25 cellular contexts compared by ENCODE assay signal in genomic region chrX:54435121-54435520, GRCh38. TPM values are rescaled to one million over a fixed set of nuclear protein-coding genes. Genes with fewer than 3 reads are reported as not detected.
A peak's percentile ranks its signal among the peaks of the same experiment; 100 is the strongest.
DNase-seq lines count a peak whose midpoint lies in the region; ATAC-seq, FAIRE-seq and TF ChIP-seq lines count a peak whose summit lies in the region.
"Had no signal": no experiment of that assay in that cellular context is flagged by ENCODE, and none has a peak within 500 bp of the region (broad histone marks: within the 10 kb centered on the region; RNA-seq: fewer than 3 reads in every experiment).

No MANE protein-coding gene starts in this region.

- in situ Hi-C loops in IMR-90 (cut with MboI; ENCODE audit: low sequenced_read_pairs) (loop anchor here (25.0 kb wide), 1 partner anchor 398 kb away; the partner anchor contains the start of gene PHF8), K562 (cut with MboI) (no loop called here), GM13977 (cut with MboI; ENCODE audit: low pct_unique_long_range_greater_than_20kb, low sequenced_read_pairs, unreplicated experiment) (no loop called here)

- H2BK120ac ChIP-seq in IMR-90 (ENCODE audit: low read depth, low read length): no peak overlapping the region

- FAIRE-seq in A549 (lab: Jason Lieb, UNC): no peak
- no peak for FAIRE-seq in K562 (lab: Jason Lieb, UNC)
- FAIRE-seq: D721Med, GM12878, GM18507, H54 had no signal

- H3K9ac ChIP-seq in IMR-90 (ENCODE audit: low read depth, low read length): no peak overlapping the region
- no peak overlapping the region for H3K9ac ChIP-seq in K562 (ENCODE audit: insufficient read depth in 1 of 2, low read depth in 2 of 2, low read length in 2 of 2)
- H3K9ac ChIP-seq: BLaER1 treated with 17β-estradiol and CSF1 and Interleukin-3, amounts not matched to agents 10 nM and 100 nM had no signal

- H3K4me3 Mint-ChIP-seq in nephron progenitor cell: no peak overlapping the region
- H3K4me3 Mint-ChIP-seq: CD14-positive monocyte; CD4-positive, alpha-beta T cell; HFFc6 had no signal

- H3K4ac ChIP-seq in IMR-90 (ENCODE audit: low read depth, low read length): no peak overlapping the region

- no peak overlapping the region for H4K91ac ChIP-seq in IMR-90 (ENCODE audit: insufficient read depth, low read depth, low read length)

- no peak for TF ChIP-seq EP300 in A549 (IDR thresholded peaks at IDR 0.05)
- no peak for TF ChIP-seq EP300 in K562 (IDR thresholded peaks at IDR 0.05; ENCODE audit: low read length)

- H3K4me1 ChIP-seq in A549 (no peaks in the 10 kb centered on the region), IMR-90 (ENCODE audit: control insufficient read depth, insufficient read depth, low read length) (no peaks in the 10 kb centered on the region), K562 (replicated peaks in 1 of 2; ENCODE audit: control insufficient read depth in 2 of 2, insufficient read depth in 2 of 2, low read length in 2 of 2) (no peaks in the 10 kb centered on the region; a peak in 2 of 5 replicates)
- H3K4me1 ChIP-seq: BE2C had no signal

- no peak overlapping the region for H3K56ac ChIP-seq in IMR-90 (ENCODE audit: extremely low read depth, insufficient read depth, low read length)

- no peak overlapping the region for H3K23ac ChIP-seq in IMR-90 (ENCODE audit: low read depth, low read length)

- H3K27me3 ChIP-seq in IMR-90 (ENCODE audit: control insufficient read depth, insufficient read depth, low read length): no peaks in the 10 kb centered on the region
- no peaks in the 10 kb centered on the region; a peak in 1 of 5 replicates for H3K27me3 ChIP-seq in K562 (ENCODE audit: control insufficient read depth in 2 of 2, insufficient read depth in 2 of 2, low read length in 2 of 2)
- H3K27me3 ChIP-seq: BE2C had no signal

- H4K5ac ChIP-seq in IMR-90 (ENCODE audit: low read depth, low read length): no peak overlapping the region

- H3K9me1 ChIP-seq in IMR-90 (ENCODE audit: insufficient read depth, low read length): no peaks in the 10 kb centered on the region
- H3K9me1 ChIP-seq in K562 (ENCODE audit: control insufficient read depth, insufficient read depth, low read length): no peaks in the 10 kb centered on the region

- H2AK5ac ChIP-seq in IMR-90 (ENCODE audit: low read depth, low read length): no peak overlapping the region

- no peak for TF ChIP-seq POLR2A in A549 (IDR thresholded peaks at IDR 0.05; ENCODE audit: low read length)
- TF ChIP-seq POLR2A in IMR-90 (IDR thresholded peaks at IDR 0.05; ENCODE audit: low read depth, low read length): no peak
- no peak for TF ChIP-seq POLR2A in K562 (conservative IDR thresholded peaks at IDR 0.05)

- H3K79me2 ChIP-seq in K562 (ENCODE audit: control insufficient read depth, insufficient read depth, low read length): peaks cover under 1% of the 10 kb centered on the region; the same call in 2 of the 3 replicates

- no peaks in the 10 kb centered on the region for H4K20me1 ChIP-seq in IMR-90 (ENCODE audit: insufficient read depth, low read length)
- no peaks in the 10 kb centered on the region for H4K20me1 ChIP-seq in K562 (replicated peaks; ENCODE audit: control insufficient read depth, insufficient read depth, low read length)
- H4K20me1 ChIP-seq: BLaER1 treated with 17β-estradiol and CSF1 and Interleukin-3, amounts not matched to agents 10 nM and 100 nM had no signal

- H3K18ac ChIP-seq in IMR-90 (ENCODE audit: low read depth, low read length): no peak overlapping the region

- H3K4me2 ChIP-seq in A549 (no peak overlapping the region), IMR-90 (ENCODE audit: low read depth, low read length) (no peak overlapping the region), K562 (ENCODE audit: insufficient read depth, low read length) (no peak overlapping the region)
- H3K4me2 ChIP-seq: BLaER1 treated with 17β-estradiol and CSF1 and Interleukin-3, amounts not matched to agents 10 nM and 100 nM had no signal

- no peak for TF ChIP-seq CTCF in A549 (IDR thresholded peaks at IDR 0.05)
- no peak for TF ChIP-seq CTCF in IMR-90 (conservative IDR thresholded peaks at IDR 0.05; ENCODE audit: low read depth, low read length)
- TF ChIP-seq CTCF in K562 (IDR thresholded peaks at IDR 0.05 in 2 of 3, conservative IDR thresholded peaks at IDR 0.05 in 1 of 3; ENCODE audit: insufficient read depth in 2 of 3, low read depth in 1 of 3, low read length in 3 of 3): no peak
- no peak for TF ChIP-seq CTCF in nephron progenitor cell (IDR thresholded peaks at IDR 0.05)
- TF ChIP-seq CTCF in GM13977 (IDR thresholded peaks at IDR 0.05; ENCODE audit: extremely low read depth, insufficient read depth, missing control alignments): no peak

- POLR2A ChIA-PET in A549 (lab: Yijun Ruan, JAX): no interaction called here
- POLR2A ChIA-PET in IMR-90 (lab: Charles Lee; ENCODE audit: unreplicated experiment): no interaction called here
- POLR2A ChIA-PET in K562 (lab: Yijun Ruan, JAX): no interaction called here

- intact Hi-C loops in IMR-90 (cut with micrococcal nuclease): no loop called here
- intact Hi-C loops in K562 (cut with micrococcal nuclease): no loop called here

- H4K8ac ChIP-seq in IMR-90 (ENCODE audit: low read depth in 2 of 2, low read length in 2 of 2): no peak overlapping the region

- H3K14ac ChIP-seq in IMR-90 (replicated peaks; ENCODE audit: low read depth, low read length): no peak overlapping the region

- no peak for TF ChIP-seq RAD21 in A549 (conservative IDR thresholded peaks at IDR 0.05 in 1 of 2, IDR thresholded peaks at IDR 0.05 in 1 of 2)
- TF ChIP-seq RAD21 in IMR-90 (IDR thresholded peaks at IDR 0.05; ENCODE audit: low read length): no peak
- TF ChIP-seq RAD21 in K562 (CRISPR knock-in tag; conservative IDR thresholded peaks at IDR 0.05 in 1 of 2, IDR thresholded peaks at IDR 0.05 in 1 of 2): no peak

- no peaks in the 10 kb centered on the region for H3K79me1 ChIP-seq in IMR-90 (ENCODE audit: low read depth in 1 of 2, low read length in 2 of 2)

- no peak overlapping the region for H2BK20ac ChIP-seq in IMR-90 (ENCODE audit: low read depth, low read length)

- H3K27ac ChIP-seq in A549: no peak overlapping the region
- no peak overlapping the region for H3K27ac ChIP-seq in IMR-90 (ENCODE audit: insufficient read depth, low read length)
- no peak overlapping the region for H3K27ac ChIP-seq in K562 (ENCODE audit: extremely low read depth, low read depth, low read length)
- H3K27ac ChIP-seq: BLaER1 treated with 17β-estradiol and CSF1 and Interleukin-3, amounts not matched to agents 10 nM and 100 nM had no signal

- no peak overlapping the region for H2AFZ ChIP-seq in IMR-90 (replicated peaks; ENCODE audit: low read length, poor library complexity)
- H2AFZ ChIP-seq in K562 (ENCODE audit: low read depth, low read length): no peak overlapping the region

- no peak overlapping the region for H2BK5ac ChIP-seq in IMR-90 (ENCODE audit: low read depth, low read length, poor library complexity, severe bottlenecking)

- no peak for DNase-seq in A549 (ENCODE audit: low read depth in 1 of 2, low spot score in 1 of 2)
- DNase-seq in IMR-90: no peak
- DNase-seq in K562 (ENCODE audit: extremely low read depth in 1 of 4, low spot score in 3 of 4): no peak
- no peak for DNase-seq in nephron progenitor cell
- DNase-seq in inferior parietal cortex (ENCODE audit: extremely low spot score): no peak
- no peak for DNase-seq in GM13977 (ENCODE audit: low spot score)
- DNase-seq: AML-193; BE2C; CD4-positive, alpha-beta T cell; CD8-positive, alpha-beta memory T cell; DMS 273 treated with DMSO at 0.1 percent for 48 hours; DMS79; EL; GDM1; GOT3; HFFc6 had no signal

- CTCF ChIA-PET in A549 (lab: Yijun Ruan, JAX): no interaction called here
- CTCF ChIA-PET in IMR-90 (lab: Yijun Ruan, JAX): no interaction called here
- CTCF ChIA-PET in K562 (lab: Yijun Ruan, JAX; ENCODE audit: low intra/inter-chr PET ratio): no interaction called here

- WGBS in A549 (ENCODE audit: missing lambda C conversion rate): 72% methylated on average over 2 of the region's 2 CpGs
- 40% methylated on average over 1 of the region's 2 CpGs; no CpG with 5 or more reads in 1 of the 2 experiments for WGBS in IMR-90 (ENCODE audit: extremely low coverage in 2 of 2, insufficient read length in 1 of 2), 2 experiments
- WGBS in K562 (ENCODE audit: insufficient coverage, low coverage, missing lambda C conversion rate): 6% methylated on average over 2 of the region's 2 CpGs

- BruUV-seq in IMR-90 (replicated peaks; lab: Mats Ljungman, UMichigan) (no TSS peak), K562 (replicated peaks; lab: Mats Ljungman, UMichigan) (no TSS peak)

- H3K4me1 Mint-ChIP-seq in nephron progenitor cell: peaks cover 9% of the 10 kb centered on the region

- dilution Hi-C loops in IMR-90 (cut with HindIII; ENCODE audit: low sequenced_read_pairs, unreplicated experiment): no loop called here

- no peak overlapping the region for H2AK9ac ChIP-seq in IMR-90 (replicated peaks; ENCODE audit: low read depth, low read length, poor library complexity)

- ATAC-seq in A549 (no peak), IMR-90 (ENCODE audit: low read depth) (no peak), K562 (no peak), GM18867 (IDR thresholded peaks at IDR 0.05; ENCODE audit: unreplicated experiment) (no peak), SK-N-SH treated with all-trans-retinoic acid at 6 μM for 48 hours (no peak)
- ATAC-seq: GM12878 had no signal

- no peaks in the 10 kb centered on the region for H3K36me3 Mint-ChIP-seq in nephron progenitor cell (ENCODE audit: low read depth)
- H3K36me3 Mint-ChIP-seq: CD14-positive monocyte; CD8-positive, alpha-beta memory T cell had no signal

- H3K36me3 ChIP-seq in IMR-90 (ENCODE audit: control insufficient read depth, insufficient read depth, low read length) (no peaks in the 10 kb centered on the region), K562 (ENCODE audit: control insufficient read depth, insufficient read depth, low read length) (no peaks in the 10 kb centered on the region)
- H3K36me3 ChIP-seq: BE2C; BLaER1 treated with 17β-estradiol and CSF1 and Interleukin-3, amounts not matched to agents 10 nM and 100 nM; HAP-1 had no signal

- peak overlapping the region; percentile 44 for H3K27ac Mint-ChIP-seq in nephron progenitor cell
- H3K27ac Mint-ChIP-seq: CD14-positive monocyte; CD4-positive, alpha-beta T cell; HFFc6 had no signal

- H3K9me3 ChIP-seq in A549: no peaks in the 10 kb centered on the region
- no peaks in the 10 kb centered on the region for H3K9me3 ChIP-seq in IMR-90 (ENCODE audit: control insufficient read depth, insufficient read depth, low read length)
- H3K9me3 ChIP-seq in K562 (replicated peaks; ENCODE audit: control insufficient read depth, insufficient read depth, low read depth, low read length): no peaks in the 10 kb centered on the region
- H3K9me3 ChIP-seq: BE2C; BLaER1 treated with 17β-estradiol and CSF1 and Interleukin-3, amounts not matched to agents 10 nM and 100 nM; HAP-1 had no signal

- peaks cover 35% of the 10 kb centered on the region for H3K9me3 Mint-ChIP-seq in nephron progenitor cell
- H3K9me3 Mint-ChIP-seq: CD4-positive, alpha-beta T cell; HFFc6 had no signal

- peaks cover 9% of the 10 kb centered on the region for H3K27me3 Mint-ChIP-seq in nephron progenitor cell (ENCODE audit: low read depth, poor library complexity)
- H3K27me3 Mint-ChIP-seq: CD4-positive, alpha-beta T cell had no signal

- no peak overlapping the region for H2BK15ac ChIP-seq in IMR-90 (ENCODE audit: low read depth, low read length)

- H3K4me3 ChIP-seq in A549 (no peak overlapping the region), IMR-90 (ENCODE audit: insufficient read depth, low read depth, low read length) (no peak overlapping the region), K562 (no peak overlapping the region)
- H3K4me3 ChIP-seq: BLaER1 treated with 17β-estradiol and CSF1 and Interleukin-3, amounts not matched to agents 10 nM and 100 nM; GM12878; HAP-1 had no signal

RNA-seq across cellular contexts. Expression of gene TSR2, which starts 5.1 kb away (rescaled TPM):
- polyA plus RNA-seq in A549 (2011; rRNA removed) (22.4 and 26.9 TPM in 2 replicates), A549 (2017; fragmentation: RNase III; extraction: RNeasy Plus Mini Kit Qiagen cat#74134 plus additional on column Dnase treatment) (53.7 to 60.4 TPM (median 57.9 TPM) in 3 replicates), IMR-90 (2012; rRNA removed) (20.4 and 22.1 TPM in 2 replicates), K562 (2011; rRNA removed) (18.0 and 20.1 TPM in 2 replicates), K562 (2014; fragmentation: Illumina TruSeq; extraction: Trizol) (45.8 and 50.0 TPM in 2 replicates), K562 (2014; fragmentation: Nextera tagmentation; extraction: Ambion mirVana) (10 to 100 TPM in 1 of 2 experiments, 1 to 10 TPM in 1; 8.6 to 17.4 TPM), K562 (2014; rRNA removed) (35.9 and 37.7 TPM in 2 replicates)
- polyA plus RNA-seq in A549 (2012; cell fraction: cytosol; rRNA removed): 28.0 and 35.1 TPM in 2 replicates
- 10.5 and 16.7 TPM in 2 replicates for polyA plus RNA-seq in A549 (2012; cell fraction: nucleus; rRNA removed)
- polyA minus RNA-seq in A549 (2011; rRNA and poly(A)+ RNA removed): 3.9 and 5.2 TPM in 2 replicates
- total RNA-seq in IMR-90 (2012; rRNA removed) (8.8 and 14.4 TPM in 2 replicates), K562 (2014; rRNA removed) (23.8 and 28.5 TPM in 2 replicates), K562 (2014; rRNA removed; fragmentation: Illumina TruSeq; extraction: Trizol) (26.2 and 27.1 TPM in 2 replicates), K562 (2015; rRNA removed; fragmentation: Illumina TruSeq; extraction: Trizol) (29.1 and 29.8 TPM in 2 replicates), K562 (2021) (27.4 and 32.2 TPM in 2 replicates)
- 12.5 and 20.2 TPM in 2 replicates for polyA plus RNA-seq in IMR-90 (2012; cell fraction: cytosol; rRNA removed)
- 4.4 and 10.8 TPM in 2 replicates for polyA plus RNA-seq in IMR-90 (2012; cell fraction: nucleus; rRNA removed; ENCODE audit: low replicate concordance)
- total RNA-seq in K562 (2011; cell fraction: chromatin; rRNA removed; ENCODE audit: low replicate concordance): 5.1 and 5.7 TPM in 2 replicates
- total RNA-seq in K562 (2011; cell fraction: nucleolus; rRNA removed): 1.8 and 3.0 TPM in 2 replicates
- total RNA-seq in K562 (2011; cell fraction: nucleoplasm; rRNA removed): 7.3 and 10.6 TPM in 2 replicates
- polyA plus RNA-seq in K562 (2011; cell fraction: cytosol; rRNA removed): 12.2 and 17.3 TPM in 2 replicates
- 8.5 and 9.2 TPM in 2 replicates for polyA plus RNA-seq in K562 (2011; cell fraction: nucleus; rRNA removed)
- polyA plus RNA-seq in K562 (2012): 30.1 and 52.9 TPM in 2 replicates
- polyA minus RNA-seq in K562 (2011; rRNA and poly(A)+ RNA removed): 7.8 and 9.9 TPM in 2 replicates
- polyA minus RNA-seq in K562 (2011; cell fraction: cytosol; rRNA and poly(A)+ RNA removed): 3.5 and 5.3 TPM in 2 replicates
- polyA minus RNA-seq in K562 (2011; cell fraction: nucleus; rRNA and poly(A)+ RNA removed): 1.8 and 3.6 TPM in 2 replicates

Comparison
In these comparisons a context has a peak if more than half of its experiments do, and no peak if none do; other contexts are left out.
1. Of the 35 proteins assayed by ChIP-seq in both K562 and A549: peak only in K562: none; only in A549: MAFK; in both: none; in neither: 34.